8 cellular contexts compared by ENCODE assay signal in genomic region chr7:135169936-135170222, GRCh38. TPM values are rescaled to one million over a fixed set of nuclear protein-coding genes. Genes with fewer than 3 reads are reported as not detected.
DNase-seq lines count a peak whose midpoint lies in the region; ATAC-seq, FAIRE-seq and TF ChIP-seq lines count a peak whose summit lies in the region.

No MANE protein-coding gene starts in this region.

- H3K27me3 Mint-ChIP-seq in astrocyte (ENCODE audit: low read depth, unreplicated experiment) = no peaks in the 10 kb centered on the region

- H3K27me3 ChIP-seq in HL-60 (ENCODE audit: insufficient read depth, poor library complexity, severe bottlenecking) = no peaks in the 10 kb centered on the region
- no peaks in the 10 kb centered on the region for H3K27me3 ChIP-seq in astrocyte (ENCODE audit: insufficient read depth, low read length)
- H3K27me3 ChIP-seq in lower lobe of right lung (ENCODE audit: low read depth) = no peaks in the 10 kb centered on the region
- H3K27me3 ChIP-seq in aorta (ENCODE audit: control insufficient read depth in 1 of 2, insufficient read depth in 2 of 2, low read length in 1 of 2) = no peaks in the 10 kb centered on the region

- peak overlapping the region; percentile 74 for H2AFZ ChIP-seq in astrocyte (ENCODE audit: low read depth, low read length)

- peak overlapping the region; percentile 99 for H3K27ac ChIP-seq in HL-60 (replicated peaks)
- H3K27ac ChIP-seq in astrocyte (ENCODE audit: low read depth, low read length) = peak overlapping the region; percentile 86
- H3K27ac ChIP-seq in lower lobe of right lung = peak overlapping the region; percentile 94
- H3K27ac ChIP-seq in aorta (ENCODE audit: low read depth in 1 of 2, low read length in 2 of 2) = peak overlapping the region; percentile 36 to 73

- peaks cover 25% of the 10 kb centered on the region for H4K20me1 ChIP-seq in astrocyte (ENCODE audit: insufficient read depth, low read length)

- H3K36me3 ChIP-seq in astrocyte (ENCODE audit: insufficient read depth, low read length) (peaks cover 24% of the 10 kb centered on the region), lower lobe of right lung (peaks cover 35% of the 10 kb centered on the region), aorta (ENCODE audit: control insufficient read depth in 1 of 2, insufficient read depth in 2 of 2, low read length in 1 of 2) (no peaks in the 10 kb centered on the region)

- H3K4me3 ChIP-seq in GM12865 (ENCODE audit: low read depth, low read length) (peak overlapping the region; percentile 95), HL-60 (replicated peaks; ENCODE audit: insufficient read depth, low read length) (peak overlapping the region; percentile 76), astrocyte (ENCODE audit: insufficient read depth, low read depth, low read length) (peak overlapping the region; percentile 82), lower lobe of right lung (peak overlapping the region; percentile 77), aorta (ENCODE audit: low read length in 2 of 2) (peak overlapping the region; percentile 30 to 74)

- peaks cover 25% of the 10 kb centered on the region for H3K36me3 Mint-ChIP-seq in astrocyte (ENCODE audit: low read depth, unreplicated experiment)

- TF ChIP-seq CTCF in GM12865 (IDR thresholded peaks at IDR 0.05; ENCODE audit: insufficient read depth, low read depth, low read length, missing control alignments) = no peak
- TF ChIP-seq CTCF in HL-60 (IDR thresholded peaks at IDR 0.05; ENCODE audit: insufficient read depth, low read length) = no peak
- no peak for TF ChIP-seq CTCF in astrocyte (IDR thresholded peaks at IDR 0.05; ENCODE audit: insufficient read depth, low read depth, low read length)
- TF ChIP-seq CTCF in lower lobe of right lung (IDR thresholded peaks at IDR 0.05) = no peak

- H3K4me1 ChIP-seq in astrocyte (ENCODE audit: insufficient read depth, low read length) (peaks cover 15% of the 10 kb centered on the region), lower lobe of right lung (peaks cover 51% of the 10 kb centered on the region), aorta (ENCODE audit: control insufficient read depth in 1 of 2, insufficient read depth in 2 of 2, low read length in 2 of 2) (peaks cover 2 to 13% of the 10 kb centered on the region in 2 donors)

- H3K9me3 ChIP-seq in astrocyte (ENCODE audit: insufficient read depth, low read depth, low read length) = no peaks in the 10 kb centered on the region
- H3K9me3 ChIP-seq in lower lobe of right lung = no peaks in the 10 kb centered on the region
- no peaks in the 10 kb centered on the region for H3K9me3 ChIP-seq in aorta (ENCODE audit: control insufficient read depth, low read length)

- intact Hi-C loops in lower lobe of right lung (cut with DNase I) (no loop called here), aorta (cut with DNase I) (loop anchor here (2.0 to 10.0 kb wide), 4 partner anchors 183 to 483 kb away; partner anchors contain the start of gene AGBL3 (in 1 of the 2))

- H3K79me2 ChIP-seq in astrocyte (ENCODE audit: insufficient read depth, low read length) = peaks cover 33% of the 10 kb centered on the region

- no peaks in the 10 kb centered on the region for H3K9me3 Mint-ChIP-seq in astrocyte (ENCODE audit: unreplicated experiment)

- DNase-seq in GM12865 (ENCODE audit: low read depth) (peak; percentile 68), HL-60 (ENCODE audit: low read depth in 1 of 2, low spot score in 1 of 2) (peak; percentile 36 to 50), astrocyte (ENCODE audit: low read depth) (no peak), lower lobe of right lung (no peak), aorta (no peak), NCI-H2227 (lab: John Stamatoyannopoulos, UW; ENCODE audit: unreplicated experiment) (no peak), foreskin melanocyte (no peak), D341Med (ENCODE audit: low spot score) (no peak)

- FAIRE-seq in astrocyte (lab: Jason Lieb, UNC) = no peak

- ATAC-seq in lower lobe of right lung (no peak), aorta (ENCODE audit: low FRiP score) (no peak)

- peak overlapping the region; percentile 89 for H3K9ac ChIP-seq in astrocyte (ENCODE audit: low read length)

- peak overlapping the region; percentile 96 for H3K4me3 Mint-ChIP-seq in astrocyte (ENCODE audit: unreplicated experiment)

- peaks cover 22% of the 10 kb centered on the region for H3K4me1 Mint-ChIP-seq in astrocyte (ENCODE audit: low read depth, unreplicated experiment)

- 2% methylated on average over 9 of the region's 9 CpGs for WGBS in aorta, 2 donors

- H3K27ac Mint-ChIP-seq in astrocyte (ENCODE audit: unreplicated experiment) = peak overlapping the region; percentile 87

- H3K4me2 ChIP-seq in astrocyte (ENCODE audit: low read length) = peak overlapping the region; percentile 97

RNA-seq across cellular contexts. Expression of gene CYREN, which starts 0.6 kb away (rescaled TPM):
- 31.0 and 33.7 TPM in 2 replicates for total RNA-seq in astrocyte
- 39.6 TPM for total RNA-seq in lower lobe of right lung
- total RNA-seq in aorta = 10 to 100 TPM; 22.7 to 31.7 TPM
- 10 to 100 TPM; 17.8 to 26.0 TPM for polyA plus RNA-seq in aorta

RNA-seq across cellular contexts. Expression of gene TMEM140, which starts 22.0 kb away (rescaled TPM):
- total RNA-seq in astrocyte = 0.27 and 0.62 TPM in 2 replicates
- total RNA-seq in lower lobe of right lung = 39.3 TPM
- 10 to 100 TPM; 12.0 to 32.4 TPM for total RNA-seq in aorta
- 10 to 100 TPM; 10.9 to 21.1 TPM for polyA plus RNA-seq in aorta

RNA-seq across cellular contexts. Expression of gene WDR91, which starts 41.4 kb away (rescaled TPM):
- total RNA-seq in astrocyte = 5.5 and 6.6 TPM in 2 replicates
- 27.1 TPM for total RNA-seq in lower lobe of right lung
- 10 to 100 TPM; 16.6 to 41.4 TPM for total RNA-seq in aorta
- 10 to 100 TPM; 12.6 to 37.8 TPM for polyA plus RNA-seq in aorta

Comparison
In these comparisons a context has a peak if more than half of its experiments do, and no peak if none do; other contexts are left out.
1. DNase-seq: peak in GM12865 (single experiment) and HL-60 (2 of 2); none in astrocyte (single experiment), lower lobe of right lung (single experiment), aorta (0 of 2), NCI-H2227 (single experiment), foreskin melanocyte (single experiment) and D341Med (single experiment).
2. Peak in every context shown above with its lines, with median percentiles within 50 percentile points of each other: H3K4me3 ChIP-seq and H3K27ac ChIP-seq.